In genomic region chr12:124805876-124806668, GRCh38 we compare ENCODE assay signal across 24 cellular contexts.
"Had no signal": no experiment of that assay in that cellular context is flagged by ENCODE, and none has a peak within 500 bp of the region (broad histone marks: within the 10 kb centered on the region; RNA-seq: fewer than 3 reads in every experiment).

No MANE protein-coding gene starts in this region.

- H3K9me3 ChIP-seq: esophagus muscularis mucosa, gastroesophageal sphincter, heart left ventricle, left lung, pancreas, stomach, thyroid gland, vagina had no signal

- H3K36me3 ChIP-seq: pancreas, thyroid gland, vagina had no signal

- H3K79me2 ChIP-seq: hepatocyte had no signal

- H3K4me1 ChIP-seq: left lung, pancreas had no signal

- H2AFZ ChIP-seq: hepatocyte had no signal

- DNase-seq: dermis blood vessel endothelial cell; effector memory CD4-positive, alpha-beta T cell; foreskin keratinocyte; heart left ventricle; kidney; mesenchymal stem cell; midbrain; naive thymus-derived CD4-positive, alpha-beta T cell; occipital lobe; pancreas; stimulated activated CD4-positive, alpha-beta T cell treated with anti-CD3 and anti-CD28 coated beads, Interleukin-2, amount 100 ng/mL, for 24 hours; stimulated activated CD4-positive, alpha-beta T cell treated with anti-CD3 and anti-CD28 coated beads, Interleukin-4, amount 100 ng/mL, for 24 hours; stimulated activated naive CD4-positive, alpha-beta T cell treated with Interleukin-2 at 50 U/mL for 16 hours; stomach; thyroid gland; trophoblast cell had no signal

- H3K27me3 ChIP-seq: esophagus muscularis mucosa, foreskin keratinocyte, gastroesophageal sphincter, heart left ventricle, hepatocyte, left lung, pancreas, stomach, thyroid gland, vagina had no signal

- H3K4me2 ChIP-seq: hepatocyte had no signal

- ATAC-seq: foreskin keratinocyte; gastroesophageal sphincter; heart left ventricle; left lung; naive thymus-derived CD4-positive, alpha-beta T cell; pancreas; sciatic nerve; stimulated activated effector memory CD8-positive, alpha-beta T cell treated with anti-CD3 and anti-CD28 coated beads, Interleukin-12 subunit alpha, Interleukin-12 subunit beta, amount 100 ng/mL, for 72 hours had no signal

- H3K27ac ChIP-seq: coronary artery, esophagus muscularis mucosa, foreskin keratinocyte, gastroesophageal sphincter, heart left ventricle, left lung, pancreas, stomach, thyroid gland, vagina had no signal

- H3K4me3 ChIP-seq: coronary artery, esophagus muscularis mucosa, gastroesophageal sphincter, heart left ventricle, hepatocyte, left lung, pancreas, stomach, thyroid gland, vagina had no signal
